In genomic region chr2:176002684-176003225, GRCh38 we compare ENCODE assay signal across 8 cellular contexts. TPM values are rescaled to one million over a fixed set of nuclear protein-coding genes. Genes with fewer than 3 reads are reported as not detected.
DNase-seq lines count a peak whose midpoint lies in the region; ATAC-seq and TF ChIP-seq lines count a peak whose summit lies in the region.

No MANE protein-coding gene starts in this region.

- POLR2A ChIA-PET in OCI-LY7 (lab: Charles Lee), result interaction anchor here (1.0 to 1.5 kb wide), 2 partner anchors 38 to 94 kb away, joined by 3 to 4 read pairs; no protein-coding TSS in a partner anchor

- intact Hi-C loops in OCI-LY7 (cut with micrococcal nuclease; ENCODE audit: unreplicated experiment), result loop anchor here (10.0 kb wide), 2 partner anchors 262 to 818 kb away; partner anchors contain the start of genes ATP5MC3 and MTX2

- 16 to 19% methylated on average over 14 of the region's 14 CpGs for WGBS in lung, 2 donors
- 21 to 38% methylated on average over 7 to 14 of the region's 14 CpGs for WGBS in upper lobe of left lung, 2 donors

- TF ChIP-seq CTCF in OCI-LY7 (conservative IDR thresholded peaks at IDR 0.05; ENCODE audit: low read length) (no peak), lung (IDR thresholded peaks at IDR 0.05; ENCODE audit: control extremely low read depth, extremely low read depth) (no peak), upper lobe of left lung (IDR thresholded peaks at IDR 0.05) (no peak)

- no peak for TF ChIP-seq EP300 in upper lobe of left lung (IDR thresholded peaks at IDR 0.05)

- H3K4me1 ChIP-seq in OCI-LY7 (ENCODE audit: insufficient read depth, low read length, poor library complexity, severe bottlenecking) (peaks cover 19% of the 10 kb centered on the region), lung (ENCODE audit: control insufficient read depth in 2 of 2, insufficient read depth in 2 of 2, low read length in 2 of 2) (peaks cover 1 to 15% of the 10 kb centered on the region in 2 donors), upper lobe of left lung (peaks cover 12 to 18% (median 15%) of the 10 kb centered on the region in 4 donors)

- peaks cover 31% of the 10 kb centered on the region for H3K79me2 ChIP-seq in OCI-LY7 (ENCODE audit: insufficient read depth, low read depth, low read length)

- BruUV-seq in OCI-LY7 (replicated peaks; lab: Mats Ljungman, UMichigan), result TSS peak; percentile 81

- CTCF ChIA-PET in OCI-LY7 (lab: Charles Lee; ENCODE audit: unreplicated experiment), result no interaction called here

- H3K4me3 ChIP-seq in OCI-LY7 (ENCODE audit: low read depth, low read length, poor library complexity, severe bottlenecking) (peak overlapping the region; percentile 95), lung (peak overlapping the region; percentile 62), upper lobe of left lung (peak overlapping the region; percentile 41 to 95 (median 78))

- DNase-seq in ELR (ENCODE audit: low read depth) (peak; percentile 35), OCI-LY7 (ENCODE audit: low spot score) (no peak), dermis blood vessel endothelial cell (peak; percentile 38), lung (ENCODE audit: low spot score) (peak; percentile 30), upper lobe of left lung (peak in 1 of 2 donors; percentile 26), NCI-H446 (lab: John Stamatoyannopoulos, UW) (no peak), GM19240 (ENCODE audit: insufficient read length, low spot score) (no peak)

- peak overlapping the region; percentile 96 for H2AFZ ChIP-seq in OCI-LY7 (ENCODE audit: low read length)

- no peaks in the 10 kb centered on the region for H3K36me3 ChIP-seq in OCI-LY7 (ENCODE audit: insufficient read depth, low read length)
- H3K36me3 ChIP-seq in lung (ENCODE audit: control insufficient read depth in 2 of 2, insufficient read depth in 2 of 2, low read length in 2 of 2), result no peaks in the 10 kb centered on the region
- no peaks in the 10 kb centered on the region for H3K36me3 ChIP-seq in upper lobe of left lung

- H3K9me3 ChIP-seq in OCI-LY7 (ENCODE audit: low read length), result no peaks in the 10 kb centered on the region
- H3K9me3 ChIP-seq in lung (ENCODE audit: control insufficient read depth in 2 of 2, insufficient read depth in 1 of 2, low read length in 1 of 2), result peaks cover 0 to 2% of the 10 kb centered on the region in 2 donors
- no peaks in the 10 kb centered on the region for H3K9me3 ChIP-seq in upper lobe of left lung

- ATAC-seq in HG02571 (IDR thresholded peaks at IDR 0.05; ENCODE audit: unreplicated experiment) (peak; percentile 5), lung (ENCODE audit: insufficient read depth, low FRiP score) (no peak), upper lobe of left lung (ENCODE audit: low FRiP score in 2 of 2) (peak; percentile 33 to 61)

- peak overlapping the region; percentile 91 for H3K4me2 ChIP-seq in OCI-LY7 (ENCODE audit: low read length)

- H3K27me3 ChIP-seq in lung (ENCODE audit: control insufficient read depth, insufficient read depth) (no peaks in the 10 kb centered on the region), upper lobe of left lung (no peaks in the 10 kb centered on the region)

- no peaks in the 10 kb centered on the region for H3K9me2 ChIP-seq in OCI-LY7 (ENCODE audit: insufficient read depth, low read length)

- TF ChIP-seq POLR2A in upper lobe of left lung (IDR thresholded peaks at IDR 0.05), result no peak

- H4K20me1 ChIP-seq in OCI-LY7 (ENCODE audit: insufficient read depth, low read length), result peaks cover 5% of the 10 kb centered on the region; the same call in 1 of the 2 replicates

- H3K27ac ChIP-seq in OCI-LY7 (ENCODE audit: low read depth, low read length, poor library complexity, severe bottlenecking) (peak overlapping the region; percentile 6), lung (ENCODE audit: low read depth in 1 of 2, low read length in 1 of 2) (peak overlapping the region; percentile 90 to 93), upper lobe of left lung (peak overlapping the region; percentile 77 to 91 (median 84))

RNA-seq across cellular contexts. Expression of gene LNPK, which starts 0.7 kb away (rescaled TPM):
- total RNA-seq in OCI-LY7 (2014; rRNA removed; shearing (Covaris generic)), result 14.0 and 18.0 TPM in 2 replicates
- total RNA-seq in OCI-LY7 (2022), result 34.7 and 38.3 TPM in 2 replicates
- 8.0 and 10.5 TPM in 2 replicates for total RNA-seq in dermis blood vessel endothelial cell
- total RNA-seq in lung, result 10 to 100 TPM; 27.6 to 48.2 TPM
- 1 to 10 TPM; 4.7 to 5.8 TPM for polyA plus RNA-seq in lung
- 10 to 100 TPM in 5 of 6 donors, 1 to 10 TPM in 1; 8.4 to 28.0 (median 18.3) TPM for total RNA-seq in upper lobe of left lung

Comparison
In these comparisons a context has a peak if more than half of its experiments do, and no peak if none do; other contexts are left out.
1. DNase-seq: peak in ELR (single experiment), dermis blood vessel endothelial cell (single experiment) and lung (single experiment); none in OCI-LY7 (single experiment), NCI-H446 (0 of 2) and GM19240 (single experiment).
2. H3K27ac ChIP-seq: peak in every context shown above with its lines; median percentile 92 in lung; 84 in upper lobe of left lung; 6 in OCI-LY7.
3. Peak in every context shown above with its lines, with median percentiles within 50 percentile points of each other: H3K4me3 ChIP-seq.